Comparison of ENCODE assay signal across 10 cellular contexts in genomic region chr1:21216835-21217811, GRCh38. TPM values are rescaled to one million over a fixed set of nuclear protein-coding genes. Genes with fewer than 3 reads are reported as not detected.
A peak's percentile ranks its signal among the peaks of the same experiment; 100 is the strongest.
DNase-seq lines count a peak whose midpoint lies in the region; FAIRE-seq and TF ChIP-seq lines count a peak whose summit lies in the region.
"Had no signal": no experiment of that assay in that cellular context is flagged by ENCODE, and none has a peak within 500 bp of the region (broad histone marks: within the 10 kb centered on the region; RNA-seq: fewer than 3 reads in every experiment).

No MANE protein-coding gene starts in this region.

- H3K4me3 ChIP-seq in H1 (ENCODE audit: extremely low read depth in 1 of 4, insufficient read depth in 2 of 4, low read depth in 3 of 4, low read length in 4 of 4) (no peak overlapping the region), stomach (no peak overlapping the region)

- no peaks in the 10 kb centered on the region for H3K4me1 Mint-ChIP-seq in activated CD4-positive, alpha-beta memory T cell treated with anti-CD3 and anti-CD28 coated beads, Interleukin-2, amount 10 ng/mL, durations not matched to agents 7 days and 5 days
- no peaks in the 10 kb centered on the region for H3K4me1 Mint-ChIP-seq in nephron progenitor cell

- H3K18ac ChIP-seq in H1 (ENCODE audit: extremely low read depth, low read length): peak overlapping the region; percentile 76; the same call in 1 of the 2 replicates

- peaks cover 20% of the 10 kb centered on the region for H3K36me3 Mint-ChIP-seq in activated CD4-positive, alpha-beta memory T cell treated with anti-CD3 and anti-CD28 coated beads, Interleukin-2, amount 10 ng/mL, durations not matched to agents 7 days and 5 days (ENCODE audit: low read depth)
- H3K36me3 Mint-ChIP-seq in nephron progenitor cell (ENCODE audit: low read depth): no peaks in the 10 kb centered on the region

- DNase-seq in DMS 273 (lab: John Stamatoyannopoulos, UW; ENCODE audit: unreplicated experiment): peak; percentile 84
- no peak for DNase-seq in DMS 273 treated with DMSO at 0.1 percent for 48 hours (lab: John Stamatoyannopoulos, UW)
- DNase-seq in NCI-H1105 treated with DMSO at 0.1 percent for 48 hours (lab: John Stamatoyannopoulos, UW): peak; percentile 36
- DNase-seq in activated CD4-positive, alpha-beta memory T cell treated with anti-CD3 and anti-CD28 coated beads, Interleukin-2, amount 10 ng/mL, durations not matched to agents 7 days and 5 days: peak; percentile 73
- DNase-seq in H1 (ENCODE audit: low read depth in 1 of 2, low spot score in 2 of 2): peak in 1 of 2 experiments; percentile 88
- peak; percentile 67 for DNase-seq in nephron progenitor cell
- peak; percentile 65 for DNase-seq in stomach
- no peak for DNase-seq in NCI-H1048 (lab: John Stamatoyannopoulos, UW)

- no peak overlapping the region for H3K4ac ChIP-seq in H1 (replicated peaks; ENCODE audit: insufficient read length, low read depth, low read length)

- H2BK20ac ChIP-seq in H1 (ENCODE audit: low read length): no peak overlapping the region

- H3K27ac ChIP-seq in H1 (ENCODE audit: low read depth, low read length): no peak overlapping the region
- no peak overlapping the region for H3K27ac ChIP-seq in stomach

- no peaks in the 10 kb centered on the region for H3K23me2 ChIP-seq in H1 (ENCODE audit: low read depth, low read length)

- H3K4me1 ChIP-seq in H1 (replicated peaks in 1 of 4; ENCODE audit: control insufficient read depth in 3 of 4, insufficient read depth in 4 of 4, low read length in 3 of 4): peaks cover 0 to 5% (median 5%) of the 10 kb centered on the region in 4 experiments; a peak in 5 of 7 replicates
- H3K4me1 ChIP-seq in stomach: peaks cover 0 to 4% (median 0%) of the 10 kb centered on the region in 4 donors

- TF ChIP-seq CTCF in H1 (IDR thresholded peaks at IDR 0.05; ENCODE audit: control extremely low read depth in 1 of 3, insufficient read depth in 1 of 3, low read depth in 1 of 3, low read length in 3 of 3) (peak; percentile 60 to 86 (median 80)), nephron progenitor cell (IDR thresholded peaks at IDR 0.05) (peak; percentile 55), stomach (IDR thresholded peaks at IDR 0.05) (peak in 5 of 7 experiments; percentile 34 to 71 (median 55))

- TF ChIP-seq POLR2A in H1 (IDR thresholded peaks at IDR 0.05; ENCODE audit: control extremely low read depth in 1 of 2, low read depth in 2 of 2, low read length in 2 of 2) (no peak), stomach (IDR thresholded peaks at IDR 0.05) (no peak)

- H2BK15ac ChIP-seq in H1 (ENCODE audit: low read length): peak overlapping the region; percentile 95; the same call in 1 of the 2 replicates

- H3K23ac ChIP-seq in H1 (ENCODE audit: insufficient read length): no peak overlapping the region

- H2AFZ ChIP-seq in H1 (ENCODE audit: low read length): no peak overlapping the region

- no peak overlapping the region for H3K14ac ChIP-seq in H1 (ENCODE audit: insufficient read length)

- H2AK5ac ChIP-seq in H1 (ENCODE audit: low read depth, low read length): no peak overlapping the region; the same call in 1 of the 2 replicates

- POLR2A ChIA-PET in activated CD4-positive, alpha-beta memory T cell treated with anti-CD3 and anti-CD28 coated beads, Interleukin-2, amount 10 ng/mL, durations not matched to agents 7 days and 5 days (lab: Charles Lee): interaction anchor here (1.3 kb wide), 1 partner anchor 78 kb away, joined by 5 read pairs; no protein-coding TSS in a partner anchor
- POLR2A ChIA-PET in H1 (lab: Charles Lee; ENCODE audit: partially characterized antibody): interaction anchor here (0.9 kb wide), 1 partner anchor 436 kb away, joined by 4 read pairs; no protein-coding TSS in a partner anchor

- peaks cover 0 to 3% of the 10 kb centered on the region in 2 experiments for H4K20me1 ChIP-seq in H1 (replicated peaks in 1 of 2; ENCODE audit: control insufficient read depth in 1 of 2, insufficient read depth in 2 of 2, low read length in 2 of 2)

- H3K4me3 Mint-ChIP-seq in activated CD4-positive, alpha-beta memory T cell treated with anti-CD3 and anti-CD28 coated beads, Interleukin-2, amount 10 ng/mL, durations not matched to agents 7 days and 5 days: no peak overlapping the region
- H3K4me3 Mint-ChIP-seq in nephron progenitor cell: no peak overlapping the region

- intact Hi-C loops in stomach (cut with DNase I; ENCODE audit: low total_unique reads): no loop called here

- no peaks in the 10 kb centered on the region for H3K79me2 ChIP-seq in H1 (ENCODE audit: control insufficient read depth in 1 of 2, insufficient read depth in 2 of 2, low read length in 2 of 2)

- no peaks in the 10 kb centered on the region for H3K9me3 ChIP-seq in H1 (ENCODE audit: insufficient read depth in 2 of 2, low read depth in 1 of 2, low read length in 1 of 2)
- no peaks in the 10 kb centered on the region for H3K9me3 ChIP-seq in stomach

- peak; percentile 43 to 67; a peak in 3 of 4 replicates for TF ChIP-seq RAD21 in H1 (IDR thresholded peaks at IDR 0.05 in 1 of 2, conservative IDR thresholded peaks at IDR 0.05 in 1 of 2; ENCODE audit: low read depth in 2 of 2, low read length in 2 of 2)

- H3K9ac ChIP-seq in H1 (replicated peaks in 1 of 4; ENCODE audit: extremely low read depth in 1 of 4, low read depth in 3 of 4, low read length in 3 of 4): no peak overlapping the region

- H2BK12ac ChIP-seq in H1 (ENCODE audit: low read depth, low read length): no peak overlapping the region

- H3K56ac ChIP-seq in H1 (replicated peaks; ENCODE audit: insufficient read length, low read depth, low read length): no peak overlapping the region

- peak; percentile 19 for FAIRE-seq in H1 (lab: Jason Lieb, UNC)
- FAIRE-seq: A204.1, endometrium had no signal

- H3K36me3 ChIP-seq in H1 (ENCODE audit: control insufficient read depth in 2 of 4, insufficient read depth in 4 of 4, low read length in 3 of 4) (peaks cover 2 to 10% (median 5%) of the 10 kb centered on the region in 4 experiments; a peak in 3 of 8 replicates), stomach (peaks cover 32 to 52% (median 50%) of the 10 kb centered on the region in 4 donors)

- H3K27ac Mint-ChIP-seq in activated CD4-positive, alpha-beta memory T cell treated with anti-CD3 and anti-CD28 coated beads, Interleukin-2, amount 10 ng/mL, durations not matched to agents 7 days and 5 days: no peak overlapping the region
- H3K27ac Mint-ChIP-seq in nephron progenitor cell: no peak overlapping the region

- H3K27me3 Mint-ChIP-seq in activated CD4-positive, alpha-beta memory T cell treated with anti-CD3 and anti-CD28 coated beads, Interleukin-2, amount 10 ng/mL, durations not matched to agents 7 days and 5 days: no peaks in the 10 kb centered on the region
- H3K27me3 Mint-ChIP-seq in nephron progenitor cell (ENCODE audit: low read depth, poor library complexity): peaks cover 4% of the 10 kb centered on the region

- no peaks in the 10 kb centered on the region for H3K9me3 Mint-ChIP-seq in activated CD4-positive, alpha-beta memory T cell treated with anti-CD3 and anti-CD28 coated beads, Interleukin-2, amount 10 ng/mL, durations not matched to agents 7 days and 5 days
- H3K9me3 Mint-ChIP-seq in nephron progenitor cell: no peaks in the 10 kb centered on the region

- no peak overlapping the region for H4K5ac ChIP-seq in H1 (ENCODE audit: insufficient read length, low read depth, low read length)

- H2BK5ac ChIP-seq in H1 (ENCODE audit: low read depth, low read length): peak overlapping the region; percentile 77; the same call in 1 of the 2 replicates

- H3K79me1 ChIP-seq in H1 (ENCODE audit: low read depth, low read length): no peaks in the 10 kb centered on the region

- H3K27me3 ChIP-seq in H1 (replicated peaks in 1 of 4; ENCODE audit: control insufficient read depth in 3 of 4, extremely low read depth in 1 of 4, insufficient read depth in 3 of 4, low read length in 3 of 4) (no peaks in the 10 kb centered on the region), stomach (no peaks in the 10 kb centered on the region)

- H2BK120ac ChIP-seq in H1 (replicated peaks; ENCODE audit: low read depth, low read length): no peak overlapping the region

- TF ChIP-seq EP300 in H1 (IDR thresholded peaks at IDR 0.05; ENCODE audit: borderline replicate concordance in 1 of 2, low read depth in 2 of 2, low read length in 2 of 2) (no peak), stomach (IDR thresholded peaks at IDR 0.05) (no peak)

- H3K4me2 ChIP-seq in H1 (ENCODE audit: insufficient read depth in 1 of 2, low read depth in 2 of 2, low read length in 2 of 2): no peak overlapping the region

- WGBS in H1 (ENCODE audit: extremely low coverage in 1 of 2, insufficient coverage in 1 of 2, insufficient read length in 1 of 2, insufficient replicate concordance in 2 of 2, low coverage in 1 of 2, low lambda C conversion rate in 2 of 2, missing lambda C conversion rate in 1 of 2), 2 experiments: 82% methylated on average over 16 of the region's 19 CpGs; no CpG with 5 or more reads in 1 of the 2 experiments
- WGBS in stomach, 5 donors: 81 to 84% (median 82%) methylated on average over 12 to 19 of the region's 19 CpGs

- H4K91ac ChIP-seq in H1 (replicated peaks; ENCODE audit: insufficient read length, low read length): peak overlapping the region; percentile 72

- H4K8ac ChIP-seq in H1 (ENCODE audit: extremely low read depth, insufficient read depth, low read length): no peak overlapping the region; the same call in 1 of the 2 replicates

- CTCF ChIA-PET in activated CD4-positive, alpha-beta memory T cell treated with anti-CD3 and anti-CD28 coated beads, Interleukin-2, amount 10 ng/mL, durations not matched to agents 7 days and 5 days (lab: Charles Lee): interaction anchor here (0.7 to 3.6 kb wide), 17 partner anchors 8 to 520 kb away, joined by 3 to 35 read pairs (median 4); no protein-coding TSS in a partner anchor
- CTCF ChIA-PET in H1 (lab: Charles Lee; ENCODE audit: partially characterized antibody): interaction anchor here (0.6 to 11.3 kb wide), 73 partner anchors 9 to 624 kb away, joined by 3 to 165 read pairs (median 4); partner anchors contain the start of gene NBPF3

TF ChIP-seq in H1, 55 proteins besides CTCF, POLR2A, EP300 and RAD21 (continues in another document):
- no peak for TF ChIP-seq PHF8 (conservative IDR thresholded peaks at IDR 0.05; ENCODE audit: low read depth, low read length)
- no peak for TF ChIP-seq SUZ12 (IDR thresholded peaks at IDR 0.05; ENCODE audit: low read length)

RNA-seq across cellular contexts. Expression of gene EIF4G3, which starts 40.4 kb away (rescaled TPM):
- 10 to 100 TPM; 48.1 to 49.2 TPM for total RNA-seq in activated CD4-positive, alpha-beta memory T cell treated with anti-CD3 and anti-CD28 coated beads, Interleukin-2, amount 10 ng/mL, durations not matched to agents 7 days and 5 days
- total RNA-seq in H1 (2021; fragmentation: NEBNext Ultra II Directional; extraction: Animal tissue kit (Norgen Biotek cat#: 25700)): 66.6 and 67.5 TPM in 2 replicates
- 44.8 and 47.5 TPM in 2 replicates for polyA plus RNA-seq in H1 (2011; rRNA removed)
- polyA plus RNA-seq in H1 (2011; cell fraction: cytosol; rRNA removed): 38.0 TPM
- 178 TPM for polyA plus RNA-seq in H1 (2011; cell fraction: nucleus; rRNA removed)
- polyA plus RNA-seq in H1 (2012, experiment 1 of 2): 33.8 to 49.7 TPM (median 38.9 TPM) in 4 replicates
- polyA plus RNA-seq in H1 (2012, experiment 2 of 2): 4.8 TPM
- polyA plus RNA-seq in H1 (2013, experiment 1 of 2): 57.1 TPM
- polyA plus RNA-seq in H1 (2013, experiment 2 of 2): 54.4 TPM
- 101 and 111 TPM in 2 replicates for polyA minus RNA-seq in H1 (2011; rRNA and poly(A)+ RNA removed)
- 39.9 TPM for polyA minus RNA-seq in H1 (2011; cell fraction: cytosol; rRNA and poly(A)+ RNA removed)
- polyA minus RNA-seq in H1 (2011; cell fraction: nucleus; rRNA and poly(A)+ RNA removed): 135 TPM
- total RNA-seq in stomach: 10 to 100 TPM; 40.3 to 63.3 (median 50.9) TPM
- 10 to 100 TPM in 2 of 3 donors, 1 to 10 TPM in 1; 6.3 to 12.7 (median 10.9) TPM for polyA plus RNA-seq in stomach

Comparison
In these comparisons a context has a peak if more than half of its experiments do, and no peak if none do; other contexts are left out.
1. DNase-seq: peak in DMS 273 (single experiment), NCI-H1105 treated with DMSO at 0.1 percent for 48 hours (single experiment), activated CD4-positive, alpha-beta memory T cell treated with anti-CD3 and anti-CD28 coated beads, Interleukin-2, amount 10 ng/mL, durations not matched to agents 7 days and 5 days (single experiment), nephron progenitor cell (single experiment) and stomach (single experiment); none in DMS 273 treated with DMSO at 0.1 percent for 48 hours (single experiment) and NCI-H1048 (single experiment).
2. Peak in every context shown above with its lines, with median percentiles within 50 percentile points of each other: CTCF ChIP-seq.